34 cellular contexts compared by ENCODE assay signal in genomic region chr2:15663802-15664201, GRCh38.
"Had no signal": no experiment of that assay in that cellular context is flagged by ENCODE, and none has a peak within 500 bp of the region (broad histone marks: within the 10 kb centered on the region; RNA-seq: fewer than 3 reads in every experiment).

No MANE protein-coding gene starts in this region.

- H3K4me2 ChIP-seq: KMS-11, PC-9 had no signal

- FAIRE-seq: RCC 7860 had no signal

- H2AFZ ChIP-seq: PC-9 had no signal

- H3K9ac ChIP-seq: KMS-11 had no signal

- H3K27ac ChIP-seq: KMS-11, PC-9, RWPE1, SJCRH30, SK-N-MC had no signal

- DNase-seq: Karpas-422, KBM-7, MM.1S, MV-4-11, NCI-H1092, NCI-H1105 treated with DMSO at 0.1 percent for 48 hours, NCI-H1417, NCI-H1436, NCI-H146, NCI-H1694, NCI-H187, NCI-H1930, NCI-H2029 treated with DMSO at 0.1 percent for 48 hours, NCI-H2081 treated with DMSO at 0.1 percent for 48 hours, NCI-H2107, NCI-H2171, NCI-H226, NCI-H446 treated with DMSO at 0.1 percent for 48 hours, NCI-H510A, NCI-H524, NCI-H526, NCI-H69, NCI-H748 treated with DMSO at 0.1 percent for 48 hours, NCI-H82, PC-9, SHP77, SIG-M5 had no signal

- H3K36me3 ChIP-seq: SJCRH30 had no signal

- ATAC-seq: Panc1, Right ventricle myocardium inferior had no signal

- H3K4me3 ChIP-seq: PC-9, SJCRH30, SK-N-MC had no signal

- H3K27me3 ChIP-seq: SJCRH30 had no signal
